In the genomic region with DNA sequence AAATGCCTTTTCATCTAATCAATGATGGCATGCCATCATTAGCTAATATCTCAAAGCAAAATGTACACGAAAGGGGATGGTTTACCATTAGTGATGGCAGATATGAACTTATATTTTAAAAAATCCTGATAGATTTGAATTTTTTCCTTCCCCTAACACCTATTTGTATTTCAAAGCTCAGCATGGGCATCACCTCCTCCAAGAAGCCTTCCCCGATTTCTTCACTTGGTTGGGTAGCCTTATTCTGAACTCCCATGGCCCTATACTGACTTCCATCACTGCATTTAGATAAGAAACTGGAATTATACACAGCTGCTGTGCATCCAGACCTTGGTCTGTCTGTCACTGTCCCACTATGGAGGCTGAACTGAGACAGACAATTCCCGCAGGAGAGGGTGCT, we compare ENCODE assay signal across 15 cellular contexts. TPM values are rescaled to one million over a fixed set of nuclear protein-coding genes. Genes with fewer than 3 reads are reported as not detected.
DNase-seq lines count a peak whose midpoint lies in the region; ATAC-seq lines count a peak whose summit lies in the region.
"Had no signal": no experiment of that assay in that cellular context is flagged by ENCODE, and none has a peak within 500 bp of the region (broad histone marks: within the 10 kb centered on the region; RNA-seq: fewer than 3 reads in every experiment).

No MANE protein-coding gene starts in this region.

- CTCF ChIA-PET in naive thymus-derived CD4-positive, alpha-beta T cell (lab: Charles Lee), result interaction anchor here (1.3 kb wide), 1 partner anchor 50 kb away, joined by 3 read pairs; no protein-coding TSS in a partner anchor

- no peak overlapping the region for H3K27ac ChIP-seq in naive thymus-derived CD4-positive, alpha-beta T cell (ENCODE audit: low read depth, low read length)
- H3K27ac ChIP-seq: RWPE1 had no signal

- peaks cover 40 to 97% (median 61%) of the 10 kb centered on the region in 3 experiments for H3K36me3 ChIP-seq in naive thymus-derived CD4-positive, alpha-beta T cell (ENCODE audit: control insufficient read depth in 2 of 3, insufficient read depth in 3 of 3, low read length in 3 of 3)

- H3K27me3 Mint-ChIP-seq in activated naive CD4-positive, alpha-beta T cell treated with anti-CD3 and anti-CD28 coated beads, Interleukin-2, amount 50 U/mL, for 24 hours, result no peaks in the 10 kb centered on the region
- no peaks in the 10 kb centered on the region for H3K27me3 Mint-ChIP-seq in T-helper 17 cell
- H3K27me3 Mint-ChIP-seq in naive thymus-derived CD4-positive, alpha-beta T cell, result no peaks in the 10 kb centered on the region
- H3K27me3 Mint-ChIP-seq in stimulated activated naive B cell treated with anti-CD40 and anti-IgM and Interleukin-4, amounts not matched to agents 10 μg/mL and 1 μg/mL and 100 μg/mL, for 72 hours, result no peaks in the 10 kb centered on the region

- peaks cover 16% of the 10 kb centered on the region for H3K36me3 Mint-ChIP-seq in activated naive CD4-positive, alpha-beta T cell treated with anti-CD3 and anti-CD28 coated beads, Interleukin-2, amount 50 U/mL, for 24 hours
- H3K36me3 Mint-ChIP-seq in T-helper 17 cell (ENCODE audit: low read depth), result peaks cover 12% of the 10 kb centered on the region
- peaks cover 22 to 69% (median 32%) of the 10 kb centered on the region in 5 donors for H3K36me3 Mint-ChIP-seq in naive thymus-derived CD4-positive, alpha-beta T cell
- peaks cover 47 to 65% of the 10 kb centered on the region in 2 donors for H3K36me3 Mint-ChIP-seq in stimulated activated naive B cell treated with anti-CD40 and anti-IgM and Interleukin-4, amounts not matched to agents 10 μg/mL and 1 μg/mL and 100 μg/mL, for 72 hours

- H3K4me1 Mint-ChIP-seq in activated naive CD4-positive, alpha-beta T cell treated with anti-CD3 and anti-CD28 coated beads, Interleukin-2, amount 50 U/mL, for 24 hours, result peaks cover 50% of the 10 kb centered on the region
- peaks cover 12% of the 10 kb centered on the region for H3K4me1 Mint-ChIP-seq in T-helper 17 cell
- peaks cover 9 to 45% (median 14%) of the 10 kb centered on the region in 7 donors for H3K4me1 Mint-ChIP-seq in naive thymus-derived CD4-positive, alpha-beta T cell
- H3K4me1 Mint-ChIP-seq in stimulated activated naive B cell treated with anti-CD40 and anti-IgM and Interleukin-4, amounts not matched to agents 10 μg/mL and 1 μg/mL and 100 μg/mL, for 72 hours, result peaks cover 0 to 2% of the 10 kb centered on the region in 2 donors

- ATAC-seq in T-helper 17 cell, result no peak
- no peak for ATAC-seq in naive thymus-derived CD4-positive, alpha-beta T cell
- no peak for ATAC-seq in stimulated activated naive B cell treated with anti-CD40 and anti-IgM and Interleukin-4, amounts not matched to agents 10 μg/mL and 1 μg/mL and 100 μg/mL, for 72 hours (replicated peaks)

- no peaks in the 10 kb centered on the region for H3K9me3 Mint-ChIP-seq in activated naive CD4-positive, alpha-beta T cell treated with anti-CD3 and anti-CD28 coated beads, Interleukin-2, amount 50 U/mL, for 24 hours
- peaks cover 0 to 8% (median 0%) of the 10 kb centered on the region in 11 donors for H3K9me3 Mint-ChIP-seq in naive thymus-derived CD4-positive, alpha-beta T cell
- no peaks in the 10 kb centered on the region for H3K9me3 Mint-ChIP-seq in stimulated activated naive B cell treated with anti-CD40 and anti-IgM and Interleukin-4, amounts not matched to agents 10 μg/mL and 1 μg/mL and 100 μg/mL, for 72 hours

- no peak overlapping the region for H3K4me3 Mint-ChIP-seq in activated naive CD4-positive, alpha-beta T cell treated with anti-CD3 and anti-CD28 coated beads, Interleukin-2, amount 50 U/mL, for 24 hours
- H3K4me3 Mint-ChIP-seq in T-helper 17 cell, result peak overlapping the region; percentile 79
- peak overlapping the region in 1 of 10 donors; percentile 78 for H3K4me3 Mint-ChIP-seq in naive thymus-derived CD4-positive, alpha-beta T cell
- H3K4me3 Mint-ChIP-seq in stimulated activated naive B cell treated with anti-CD40 and anti-IgM and Interleukin-4, amounts not matched to agents 10 μg/mL and 1 μg/mL and 100 μg/mL, for 72 hours, result no peak overlapping the region

- no peak for DNase-seq in activated naive CD4-positive, alpha-beta T cell treated with Interleukin-2 at 50 U/mL for 16 hours
- DNase-seq in T-helper 17 cell (no peak), HuH-7.5 (ENCODE audit: low spot score) (no peak), DMS 273 treated with DMSO at 0.1 percent for 48 hours (lab: John Stamatoyannopoulos, UW) (no peak)
- DNase-seq in naive thymus-derived CD4-positive, alpha-beta T cell, result no peak
- no peak for DNase-seq in stimulated activated naive B cell treated with anti-CD40 and anti-IgM and Interleukin-4, amounts not matched to agents 10 μg/mL and 1 μg/mL and 100 μg/mL, for 72 hours
- DNase-seq: ACHN, HCEC 1CT, KBM-7, NCI-H1092, NCI-H1694, NCI-H2107, NCI-H69 had no signal

- peak overlapping the region; percentile 25 for H3K27ac Mint-ChIP-seq in activated naive CD4-positive, alpha-beta T cell treated with anti-CD3 and anti-CD28 coated beads, Interleukin-2, amount 50 U/mL, for 24 hours
- H3K27ac Mint-ChIP-seq in T-helper 17 cell, result peak overlapping the region; percentile 87
- H3K27ac Mint-ChIP-seq in naive thymus-derived CD4-positive, alpha-beta T cell, result peak overlapping the region; percentile 15 to 92 (median 83)
- H3K27ac Mint-ChIP-seq in stimulated activated naive B cell treated with anti-CD40 and anti-IgM and Interleukin-4, amounts not matched to agents 10 μg/mL and 1 μg/mL and 100 μg/mL, for 72 hours, result peak overlapping the region; percentile 14

- no peaks in the 10 kb centered on the region for H3K4me1 ChIP-seq in naive thymus-derived CD4-positive, alpha-beta T cell (ENCODE audit: control insufficient read depth in 2 of 2, insufficient read depth in 2 of 2, low read length in 2 of 2)

- no peak overlapping the region for H3K4me3 ChIP-seq in naive thymus-derived CD4-positive, alpha-beta T cell (ENCODE audit: low read length)

- POLR2A ChIA-PET in naive thymus-derived CD4-positive, alpha-beta T cell (lab: Charles Lee), result interaction anchor here (0.7 to 1.2 kb wide), 3 partner anchors 10 to 131 kb away, joined by 3 to 4 read pairs (median 3); partner anchors contain the start of gene FBXW11

- no peaks in the 10 kb centered on the region for H3K9me3 ChIP-seq in T-helper 17 cell (ENCODE audit: control insufficient read depth, low read length, poor library complexity, severe bottlenecking)
- H3K9me3 ChIP-seq in naive thymus-derived CD4-positive, alpha-beta T cell (ENCODE audit: control insufficient read depth in 2 of 3, low read length in 3 of 3), result no peaks in the 10 kb centered on the region

- intact Hi-C loops in naive thymus-derived CD4-positive, alpha-beta T cell (cut with micrococcal nuclease), result loop anchor here in 1 of 2 donors (5.0 kb wide), 1 partner anchor 144 kb away; no protein-coding TSS in a partner anchor

- no peaks in the 10 kb centered on the region for H3K27me3 ChIP-seq in naive thymus-derived CD4-positive, alpha-beta T cell (ENCODE audit: control insufficient read depth in 2 of 2, insufficient read depth in 2 of 2, low read length in 2 of 2)

RNA-seq across cellular contexts. Expression of gene FBXW11, which starts 49.6 kb away (rescaled TPM):
- 10 to 100 TPM; 28.3 to 30.1 TPM for total RNA-seq in T-helper 17 cell
- total RNA-seq in naive thymus-derived CD4-positive, alpha-beta T cell, result 10 to 100 TPM; 29.1 to 40.7 (median 33.6) TPM
- polyA plus RNA-seq in naive thymus-derived CD4-positive, alpha-beta T cell, result 10 to 100 TPM; 15.0 to 21.5 TPM

Comparison
In these comparisons a context has a peak if more than half of its experiments do, and no peak if none do; other contexts are left out.
1. H3K27ac Mint-ChIP-seq: peak in every context shown above with its lines; median percentile 87 in T-helper 17 cell; 83 in naive thymus-derived CD4-positive, alpha-beta T cell; 25 in activated naive CD4-positive, alpha-beta T cell treated with anti-CD3 and anti-CD28 coated beads, Interleukin-2, amount 50 U/mL, for 24 hours; 14 in stimulated activated naive B cell treated with anti-CD40 and anti-IgM and Interleukin-4, amounts not matched to agents 10 μg/mL and 1 μg/mL and 100 μg/mL, for 72 hours.